In genomic region chr9:136769710-136770191, GRCh38 we compare ENCODE assay signal across 6 cellular contexts. TPM values are rescaled to one million over a fixed set of nuclear protein-coding genes. Genes with fewer than 3 reads are reported as not detected.
A peak's percentile ranks its signal among the peaks of the same experiment; 100 is the strongest.
DNase-seq lines count a peak whose midpoint lies in the region; ATAC-seq and TF ChIP-seq lines count a peak whose summit lies in the region.

No MANE protein-coding gene starts in this region.

- no peaks in the 10 kb centered on the region for H3K36me3 ChIP-seq in esophagus muscularis mucosa

- no peak overlapping the region for H3K4me3 ChIP-seq in GM12875 (ENCODE audit: low read depth, low read length)
- no peak overlapping the region for H3K4me3 ChIP-seq in esophagus muscularis mucosa

- peaks cover 0 to 6% (median 3%) of the 10 kb centered on the region in 4 donors for H3K9me3 ChIP-seq in esophagus muscularis mucosa

- TF ChIP-seq CTCF in GM12875 (IDR thresholded peaks at IDR 0.05; ENCODE audit: borderline replicate concordance, insufficient read depth, low read depth, low read length) (peak; percentile 77), esophagus muscularis mucosa (IDR thresholded peaks at IDR 0.05) (peak; percentile 18 to 64 (median 42))

- intact Hi-C loops in esophagus muscularis mucosa (cut with DNase I), result no loop called here

- no peak for TF ChIP-seq POLR2A in esophagus muscularis mucosa (IDR thresholded peaks at IDR 0.05; ENCODE audit: low read depth)

- peaks cover 0 to 27% (median 0%) of the 10 kb centered on the region in 4 donors for H3K27me3 ChIP-seq in esophagus muscularis mucosa

- WGBS in esophagus muscularis mucosa, result 11% methylated on average over 5 of the region's 16 CpGs

- H3K27ac ChIP-seq in esophagus muscularis mucosa (replicated peaks in 1 of 4), result no peak overlapping the region

- no peak for DNase-seq in esophagus muscularis mucosa (ENCODE audit: extremely low spot score)
- peak; percentile 25 to 54 for DNase-seq in stimulated activated CD4-positive, alpha-beta T cell treated with anti-CD3 and anti-CD28 coated beads, Interleukin-4, amount 100 ng/mL, for 4 hours

- ATAC-seq in SK-N-SH treated with all-trans-retinoic acid at 6 μM for 48 hours (peak; percentile 90), HG02623 (IDR thresholded peaks at IDR 0.05; ENCODE audit: unreplicated experiment) (no peak), GM19397 (IDR thresholded peaks at IDR 0.05; ENCODE audit: unreplicated experiment) (no peak)

- no peak for TF ChIP-seq EP300 in esophagus muscularis mucosa (IDR thresholded peaks at IDR 0.05)

- peaks cover 0 to 5% (median 2%) of the 10 kb centered on the region in 4 donors for H3K4me1 ChIP-seq in esophagus muscularis mucosa

TF ChIP-seq in SK-N-SH treated with all-trans-retinoic acid at 6 μM for 48 hours, 23 proteins besides CTCF, POLR2A, EP300 and RAD21:
- TF ChIP-seq PPARA (CRISPR knock-in tag; IDR thresholded peaks at IDR 0.05; ENCODE audit: borderline replicate concordance) (no peak), SNAI2 (CRISPR knock-in tag; IDR thresholded peaks at IDR 0.05) (no peak), RARB (CRISPR knock-in tag; IDR thresholded peaks at IDR 0.05) (no peak), ISL1 (CRISPR knock-in tag; IDR thresholded peaks at IDR 0.05) (no peak), ARNTL (CRISPR knock-in tag; IDR thresholded peaks at IDR 0.05; ENCODE audit: borderline replicate concordance, low read depth) (no peak), ZFP30 (CRISPR knock-in tag; IDR thresholded peaks at IDR 0.05) (no peak), OSR1 (CRISPR knock-in tag; IDR thresholded peaks at IDR 0.05) (no peak), ZNF70 (CRISPR knock-in tag; IDR thresholded peaks at IDR 0.05) (no peak), GLIS3 (CRISPR knock-in tag; IDR thresholded peaks at IDR 0.05) (no peak), TOX (CRISPR knock-in tag; IDR thresholded peaks at IDR 0.05; ENCODE audit: borderline replicate concordance) (no peak), POU6F1 (CRISPR knock-in tag; IDR thresholded peaks at IDR 0.05; ENCODE audit: borderline replicate concordance, low read depth) (no peak), ESRRG (CRISPR knock-in tag; IDR thresholded peaks at IDR 0.05) (no peak), PATZ1 (CRISPR knock-in tag; IDR thresholded peaks at IDR 0.05; ENCODE audit: borderline replicate concordance) (no peak), ZNF565 (CRISPR knock-in tag; conservative IDR thresholded peaks at IDR 0.05; ENCODE audit: low read depth) (no peak), BACH2 (CRISPR knock-in tag; IDR thresholded peaks at IDR 0.05; ENCODE audit: borderline replicate concordance) (no peak), ZNF8 (CRISPR knock-in tag; IDR thresholded peaks at IDR 0.05) (no peak), CSRNP3 (CRISPR knock-in tag; IDR thresholded peaks at IDR 0.05) (no peak), ZFP3 (CRISPR knock-in tag; IDR thresholded peaks at IDR 0.05) (no peak)
TF ChIP-seq in SK-N-SH treated with all-trans-retinoic acid at 6 μM for 48 hours: peak in this region for 0.

RNA-seq across cellular contexts. Expression of gene LCN15, which starts 5.4 kb away (rescaled TPM):
- not detected for total RNA-seq in esophagus muscularis mucosa

RNA-seq across cellular contexts. Expression of gene LCN8, which starts 11.7 kb away (rescaled TPM):
- total RNA-seq in esophagus muscularis mucosa, result not detected

RNA-seq across cellular contexts. Expression of gene TMEM141, which starts 21.4 kb away (rescaled TPM):
- total RNA-seq in esophagus muscularis mucosa, result 10 to 100 TPM; 27.9 to 48.7 (median 31.5) TPM

RNA-seq across cellular contexts. Expression of gene LCN6, which starts 21.4 kb away (rescaled TPM):
- 10 to 100 TPM; 12.5 to 32.0 (median 23.9) TPM for total RNA-seq in esophagus muscularis mucosa

RNA-seq across cellular contexts. Expression of gene CCDC183, which starts 26.4 kb away (rescaled TPM):
- 1 to 10 TPM in 2 of 4 donors, under 1 TPM in 2; 0.33 to 2.5 (median 1.4) TPM for total RNA-seq in esophagus muscularis mucosa
